Comparison of ENCODE assay signal across 1 cellular context in genomic region chr4:148770377-148770776, GRCh38.
TF ChIP-seq lines count a peak whose summit lies in the region.

No MANE protein-coding gene starts in this region.

TF ChIP-seq in liver, 16 proteins besides CTCF, POLR2A, EP300 and RAD21 (continued from another document):
- TF ChIP-seq ATF3 (IDR thresholded peaks at IDR 0.05) = no peak
- no peak for TF ChIP-seq HNF4G (IDR thresholded peaks at IDR 0.05)
- no peak for TF ChIP-seq YY1 (IDR thresholded peaks at IDR 0.05)
- TF ChIP-seq GABPA (IDR thresholded peaks at IDR 0.05 in 1 of 2, conservative IDR thresholded peaks at IDR 0.05 in 1 of 2) = no peak
- no peak for TF ChIP-seq NR2F2 (IDR thresholded peaks at IDR 0.05)
- no peak for TF ChIP-seq ZBTB33 (IDR thresholded peaks at IDR 0.05)
- TF ChIP-seq FOXA2 (IDR thresholded peaks at IDR 0.05) = no peak
- TF ChIP-seq MAX (IDR thresholded peaks at IDR 0.05) = no peak
- no peak for TF ChIP-seq RXRA (IDR thresholded peaks at IDR 0.05)
- TF ChIP-seq FOXA1 (IDR thresholded peaks at IDR 0.05) = no peak
- TF ChIP-seq EGR1 (IDR thresholded peaks at IDR 0.05; ENCODE audit: low read depth in 2 of 2) = no peak
- no peak for TF ChIP-seq JUND (IDR thresholded peaks at IDR 0.05)
